ENCODE assay signal across 9 cellular contexts in the genomic region with DNA sequence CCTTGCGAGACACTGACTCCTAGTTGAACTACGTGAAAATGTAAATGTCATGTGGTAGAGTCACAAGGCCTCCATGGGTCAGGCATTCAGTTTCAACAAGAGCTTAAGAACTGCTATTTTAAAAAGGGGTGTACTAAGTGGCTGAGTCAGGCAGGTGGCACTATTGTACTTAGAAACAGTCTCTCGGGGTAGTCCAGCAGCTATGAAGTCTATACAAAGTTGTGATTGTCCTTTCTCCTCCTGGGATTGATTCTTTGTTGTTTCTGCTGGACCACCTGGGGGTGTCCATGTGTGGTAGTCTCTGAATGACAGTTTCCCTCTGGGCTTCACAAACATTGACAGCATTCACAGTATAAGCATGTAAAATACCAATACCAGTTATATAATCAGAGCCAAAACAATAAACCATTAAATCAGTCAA. TPM values are rescaled to one million over a fixed set of nuclear protein-coding genes. Genes with fewer than 3 reads are reported as not detected.
DNase-seq lines count a peak whose midpoint lies in the region; ATAC-seq and TF ChIP-seq lines count a peak whose summit lies in the region.
"Had no signal": no experiment of that assay in that cellular context is flagged by ENCODE, and none has a peak within 500 bp of the region (broad histone marks: within the 10 kb centered on the region; RNA-seq: fewer than 3 reads in every experiment).

No MANE protein-coding gene starts in this region.

- no peaks in the 10 kb centered on the region for H3K36me3 Mint-ChIP-seq in activated CD4-positive, alpha-beta memory T cell treated with anti-CD3 and anti-CD28 coated beads, Interleukin-2, amount 10 ng/mL, durations not matched to agents 7 days and 5 days (ENCODE audit: low read depth)
- H3K36me3 Mint-ChIP-seq: IgD-negative memory B cell had no signal

- H3K9me3 ChIP-seq in gastroesophageal sphincter = peaks cover 0 to 14% (median 0%) of the 10 kb centered on the region in 3 donors

- no peaks in the 10 kb centered on the region for H3K27me3 Mint-ChIP-seq in activated CD4-positive, alpha-beta memory T cell treated with anti-CD3 and anti-CD28 coated beads, Interleukin-2, amount 10 ng/mL, durations not matched to agents 7 days and 5 days
- H3K27me3 Mint-ChIP-seq: IgD-negative memory B cell had no signal

- peaks cover 0 to 33% of the 10 kb centered on the region in 2 donors for H3K36me3 ChIP-seq in gastroesophageal sphincter

- TF ChIP-seq CTCF in gastroesophageal sphincter (IDR thresholded peaks at IDR 0.05) = peak; percentile 17 to 68 (median 56)

- POLR2A ChIA-PET in activated CD4-positive, alpha-beta memory T cell treated with anti-CD3 and anti-CD28 coated beads, Interleukin-2, amount 10 ng/mL, durations not matched to agents 7 days and 5 days (lab: Charles Lee) = no interaction called here

- H3K27ac Mint-ChIP-seq in activated CD4-positive, alpha-beta memory T cell treated with anti-CD3 and anti-CD28 coated beads, Interleukin-2, amount 10 ng/mL, durations not matched to agents 7 days and 5 days = no peak overlapping the region
- H3K27ac Mint-ChIP-seq: IgD-negative memory B cell had no signal

- no peak for TF ChIP-seq EP300 in gastroesophageal sphincter (IDR thresholded peaks at IDR 0.05)

- DNase-seq in Ammon's horn (ENCODE audit: low spot score) = peak; percentile 79
- peak; percentile 41 for DNase-seq in NCI-H1417 treated with DMSO at 0.1 percent for 48 hours (lab: John Stamatoyannopoulos, UW)
- DNase-seq in UCSD-AML1 (lab: John Stamatoyannopoulos, UW; ENCODE audit: unreplicated experiment) = peak; percentile 12
- peak; percentile 47 for DNase-seq in putamen (ENCODE audit: low spot score)
- DNase-seq in activated CD4-positive, alpha-beta memory T cell treated with anti-CD3 and anti-CD28 coated beads, Interleukin-2, amount 10 ng/mL, durations not matched to agents 7 days and 5 days = no peak

- H3K27me3 ChIP-seq in gastroesophageal sphincter = no peaks in the 10 kb centered on the region

- H3K4me3 Mint-ChIP-seq in activated CD4-positive, alpha-beta memory T cell treated with anti-CD3 and anti-CD28 coated beads, Interleukin-2, amount 10 ng/mL, durations not matched to agents 7 days and 5 days = no peak overlapping the region
- H3K4me3 Mint-ChIP-seq: IgD-negative memory B cell had no signal

- WGBS in gastroesophageal sphincter (ENCODE audit: low coverage in 1 of 2), 2 donors = 31 to 51% methylated on average over 3 of the region's 3 CpGs

- H3K9me3 Mint-ChIP-seq in activated CD4-positive, alpha-beta memory T cell treated with anti-CD3 and anti-CD28 coated beads, Interleukin-2, amount 10 ng/mL, durations not matched to agents 7 days and 5 days = no peaks in the 10 kb centered on the region

- H3K4me1 Mint-ChIP-seq in activated CD4-positive, alpha-beta memory T cell treated with anti-CD3 and anti-CD28 coated beads, Interleukin-2, amount 10 ng/mL, durations not matched to agents 7 days and 5 days = no peaks in the 10 kb centered on the region

- no peak overlapping the region for H3K4me3 ChIP-seq in gastroesophageal sphincter

- no peak for TF ChIP-seq POLR2A in gastroesophageal sphincter (IDR thresholded peaks at IDR 0.05)

- H3K4me1 ChIP-seq in gastroesophageal sphincter = no peaks in the 10 kb centered on the region

- CTCF ChIA-PET in activated CD4-positive, alpha-beta memory T cell treated with anti-CD3 and anti-CD28 coated beads, Interleukin-2, amount 10 ng/mL, durations not matched to agents 7 days and 5 days (lab: Charles Lee) = interaction anchor here (1.2 to 1.4 kb wide), 2 partner anchors 798 to 939 kb away, joined by 4 to 6 read pairs; no protein-coding TSS in a partner anchor

- no peak overlapping the region for H3K27ac ChIP-seq in gastroesophageal sphincter

- ATAC-seq in GM18517 (IDR thresholded peaks at IDR 0.05; ENCODE audit: unreplicated experiment) (peak; percentile 94), HG02885 (IDR thresholded peaks at IDR 0.05; ENCODE audit: poor library complexity, unreplicated experiment) (peak; percentile 97), gastroesophageal sphincter (peak; percentile 58)

RNA-seq across cellular contexts. Expression of a gene that starts 33.0 kb away (rescaled TPM):
- total RNA-seq in gastroesophageal sphincter = 10 to 100 TPM; 20.9 to 58.8 (median 40.0) TPM
- total RNA-seq in activated CD4-positive, alpha-beta memory T cell treated with anti-CD3 and anti-CD28 coated beads, Interleukin-2, amount 10 ng/mL, durations not matched to agents 7 days and 5 days = not detected

Comparison
In these comparisons a context has a peak if more than half of its experiments do, and no peak if none do; other contexts are left out.
1. RNA of a gene that starts 33.0 kb away (total RNA-seq): 20.9 to 58.8 TPM in gastroesophageal sphincter; not detected in activated CD4-positive, alpha-beta memory T cell treated with anti-CD3 and anti-CD28 coated beads, Interleukin-2, amount 10 ng/mL, durations not matched to agents 7 days and 5 days; every median in the first group is over 10 times any median in the second.
2. Peak in every context shown above with its lines, with median percentiles within 50 percentile points of each other: ATAC-seq.